Comparison of ENCODE assay signal across 6 cellular contexts in the genomic region with DNA sequence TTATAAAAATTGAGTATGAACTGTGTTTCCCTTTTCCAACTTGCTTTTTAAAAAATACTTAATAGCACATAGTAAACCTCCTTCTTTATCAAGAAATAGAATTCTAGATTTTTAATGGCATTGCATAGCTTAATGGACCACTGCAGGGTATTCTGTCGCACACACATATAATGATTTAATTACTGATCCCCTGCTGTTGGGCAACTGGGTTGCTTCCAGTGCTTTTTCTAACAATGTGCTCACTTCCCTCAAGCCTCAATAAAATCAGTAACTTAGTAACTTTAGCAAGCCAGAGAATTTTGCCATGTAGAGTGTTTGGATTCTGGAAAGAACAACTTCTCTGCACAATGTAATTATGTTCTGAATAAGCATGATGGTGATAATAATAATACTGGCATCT.
"Had no signal": no experiment of that assay in that cellular context is flagged by ENCODE, and none has a peak within 500 bp of the region (broad histone marks: within the 10 kb centered on the region; RNA-seq: fewer than 3 reads in every experiment).

No MANE protein-coding gene starts in this region.

- DNase-seq: H9, HCEC 1CT, HFFc6 had no signal

- H3K9me3 Mint-ChIP-seq: GM23338, H9, HFFc6 had no signal

- H3K4me3 ChIP-seq: GM23338, K562 had no signal

- H3K27ac Mint-ChIP-seq: GM23338, HFFc6 had no signal

- H3K4me3 Mint-ChIP-seq: GM23338, H9, HFFc6 had no signal

- H3K27ac ChIP-seq: HL-60 had no signal
